ENCODE assay signal across 27 cellular contexts in the genomic region with DNA sequence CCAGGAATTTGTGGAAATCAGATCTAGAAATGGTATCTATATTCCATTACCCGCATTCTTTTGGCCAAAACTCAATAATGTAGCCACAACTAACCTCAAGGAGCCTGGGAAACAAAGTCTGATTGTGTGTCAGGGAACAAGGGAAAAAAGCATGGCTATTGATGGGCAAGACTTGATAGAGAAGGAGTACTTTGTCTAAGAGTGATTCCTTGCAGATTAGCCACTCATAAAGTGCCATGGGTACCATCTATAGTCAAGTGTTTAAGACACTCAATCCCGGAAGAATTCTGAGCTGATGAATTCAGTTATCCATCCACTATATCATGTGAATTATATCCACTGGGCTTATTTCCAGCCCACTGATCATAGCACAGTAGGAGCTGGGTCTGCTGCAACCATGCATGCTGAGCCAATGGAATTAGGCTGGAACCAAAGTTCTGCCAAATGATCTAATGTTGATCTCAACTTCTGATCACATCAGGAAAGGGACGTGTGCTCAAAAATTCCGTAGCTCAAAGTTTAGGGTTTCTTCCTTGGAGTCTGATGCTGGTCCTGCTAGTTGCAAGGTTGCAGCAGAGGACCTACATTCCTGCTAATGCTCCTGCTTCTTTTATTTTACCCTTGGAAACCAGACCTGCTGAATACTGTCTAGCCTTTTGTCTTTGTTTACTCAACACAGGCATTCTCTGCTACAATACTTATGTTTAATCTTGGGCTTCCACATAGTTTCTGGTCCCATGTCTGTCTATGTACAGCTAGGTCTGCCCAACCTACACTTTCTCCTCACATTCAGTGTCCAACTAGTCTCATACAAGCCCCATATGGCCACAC.
DNase-seq lines count a peak whose midpoint lies in the region; ATAC-seq, FAIRE-seq and TF ChIP-seq lines count a peak whose summit lies in the region.
"Had no signal": no experiment of that assay in that cellular context is flagged by ENCODE, and none has a peak within 500 bp of the region (broad histone marks: within the 10 kb centered on the region; RNA-seq: fewer than 3 reads in every experiment).

No MANE protein-coding gene starts in this region.

- no peaks in the 10 kb centered on the region for H3K36me3 Mint-ChIP-seq in activated T-cell treated with anti-CD3 and anti-CD28 coated beads, Interleukin-2, amount 50 U/mL, for 24 hours (ENCODE audit: low read depth)
- H3K36me3 Mint-ChIP-seq: CD14-positive monocyte; CD8-positive, alpha-beta memory T cell; IgD-negative memory B cell had no signal

- no peak overlapping the region for H4K8ac ChIP-seq in H1 (ENCODE audit: extremely low read depth, insufficient read depth, low read length)

- no peaks in the 10 kb centered on the region for H3K79me1 ChIP-seq in H1 (ENCODE audit: low read depth, low read length)

- FAIRE-seq in H1 (lab: Jason Lieb, UNC) (no peak), HepG2 (lab: Jason Lieb, UNC) (no peak)
- FAIRE-seq: GM12892, RCC 7860 had no signal

- peak; percentile 50 for ATAC-seq in HepG2

- H3K79me2 ChIP-seq in H1 (ENCODE audit: control insufficient read depth in 1 of 2, insufficient read depth in 2 of 2, low read length in 2 of 2) (no peaks in the 10 kb centered on the region), HepG2 (ENCODE audit: insufficient read depth, low read length) (no peaks in the 10 kb centered on the region)

- no peaks in the 10 kb centered on the region for H3K36me3 ChIP-seq in MG63
- no peaks in the 10 kb centered on the region for H3K36me3 ChIP-seq in H1 (ENCODE audit: control insufficient read depth in 2 of 4, insufficient read depth in 4 of 4, low read length in 3 of 4)
- H3K36me3 ChIP-seq in HepG2 (replicated peaks in 1 of 2; ENCODE audit: control insufficient read depth in 1 of 2, insufficient read depth in 2 of 2, low read length in 2 of 2), result no peaks in the 10 kb centered on the region

- H2BK20ac ChIP-seq in H1 (ENCODE audit: low read length), result no peak overlapping the region

- TF ChIP-seq CTCF in H1 (IDR thresholded peaks at IDR 0.05; ENCODE audit: control extremely low read depth in 1 of 3, insufficient read depth in 1 of 3, low read depth in 1 of 3, low read length in 3 of 3) (no peak), HepG2 (CRISPR knock-in tag; IDR thresholded peaks at IDR 0.05) (no peak)

- H3K27ac ChIP-seq in H1 (ENCODE audit: low read depth, low read length) (no peak overlapping the region), HepG2 (ENCODE audit: extremely low read length, insufficient read depth, low read length) (peak overlapping the region; percentile 81)
- H3K27ac ChIP-seq: GM23248 had no signal

- no peak overlapping the region for H2BK5ac ChIP-seq in H1 (ENCODE audit: low read depth, low read length)

- H2BK120ac ChIP-seq in H1 (replicated peaks; ENCODE audit: low read depth, low read length), result no peak overlapping the region

- peak overlapping the region; percentile 83; the same call in 1 of the 2 replicates for H2BK15ac ChIP-seq in H1 (ENCODE audit: low read length)

- H3K4me1 ChIP-seq in H1 (replicated peaks in 1 of 4; ENCODE audit: control insufficient read depth in 3 of 4, insufficient read depth in 4 of 4, low read length in 3 of 4), result peaks cover 0 to 2% (median 0%) of the 10 kb centered on the region in 4 experiments; a peak in 1 of 7 replicates
- peaks cover 56% of the 10 kb centered on the region for H3K4me1 ChIP-seq in HepG2 (ENCODE audit: insufficient read depth, low read length)

- TF ChIP-seq EP300 in H1 (IDR thresholded peaks at IDR 0.05; ENCODE audit: borderline replicate concordance in 1 of 2, low read depth in 2 of 2, low read length in 2 of 2) (no peak), HepG2 (IDR thresholded peaks at IDR 0.05; ENCODE audit: low read depth in 2 of 2, low read length in 2 of 2) (no peak), HepG2 (CRISPR knock-in tag; IDR thresholded peaks at IDR 0.05; ENCODE audit: borderline replicate concordance) (no peak)

- H3K27me3 ChIP-seq in MG63, result no peaks in the 10 kb centered on the region
- H3K27me3 ChIP-seq in H1 (replicated peaks in 1 of 4; ENCODE audit: control insufficient read depth in 3 of 4, extremely low read depth in 1 of 4, insufficient read depth in 3 of 4, low read length in 3 of 4), result no peaks in the 10 kb centered on the region
- no peaks in the 10 kb centered on the region for H3K27me3 ChIP-seq in HepG2 (ENCODE audit: control insufficient read depth in 1 of 2, insufficient read depth in 2 of 2, low read length in 2 of 2)

- H4K91ac ChIP-seq in H1 (replicated peaks; ENCODE audit: insufficient read length, low read length), result no peak overlapping the region

- H3K23ac ChIP-seq in H1 (ENCODE audit: insufficient read length), result no peak overlapping the region

- 89% methylated on average over 4 of the region's 4 CpGs; no CpG with 5 or more reads in 1 of the 2 experiments for WGBS in H1 (ENCODE audit: extremely low coverage in 1 of 2, insufficient coverage in 1 of 2, insufficient read length in 1 of 2, insufficient replicate concordance in 2 of 2, low coverage in 1 of 2, low lambda C conversion rate in 2 of 2, missing lambda C conversion rate in 1 of 2), 2 experiments
- WGBS in HepG2 (ENCODE audit: low lambda C conversion rate), result 94% methylated on average over 4 of the region's 4 CpGs

- in situ Hi-C loops in HepG2 (cut with HindIII; ENCODE audit: extremely low pct_ligation_motif_present, low pct_unique_long_range_greater_than_20kb), result no loop called here

- CTCF ChIA-PET in H1 (lab: Charles Lee; ENCODE audit: partially characterized antibody), result interaction anchor here (0.7 to 2.2 kb wide), 5 partner anchors 14 to 632 kb away, joined by 3 to 8 read pairs (median 4); no protein-coding TSS in a partner anchor
- CTCF ChIA-PET in HepG2 (lab: Yijun Ruan, JAX; ENCODE audit: low intra/inter-chr PET ratio, low total read pairs), result no interaction called here

- H3K9me3 ChIP-seq in MG63, result no peaks in the 10 kb centered on the region
- H3K9me3 ChIP-seq in H1 (ENCODE audit: insufficient read depth in 2 of 2, low read depth in 1 of 2, low read length in 1 of 2), result 0 out of 4 replicates have a peak, but pooled peaks cover 0 to 4% of the 10 kb centered on the region in 2 experiments
- peaks cover 7% of the 10 kb centered on the region; the same call in 1 of the 2 replicates for H3K9me3 ChIP-seq in HepG2 (ENCODE audit: low read length)
- H3K9me3 ChIP-seq: SK-N-SH had no signal

- TF ChIP-seq POLR2A in H1 (IDR thresholded peaks at IDR 0.05; ENCODE audit: control extremely low read depth in 1 of 2, low read depth in 2 of 2, low read length in 2 of 2) (no peak), HepG2 (IDR thresholded peaks at IDR 0.05; ENCODE audit: insufficient read depth in 1 of 2, low read depth in 2 of 2, low read length in 2 of 2) (no peak)

- H4K5ac ChIP-seq in H1 (ENCODE audit: insufficient read length, low read depth, low read length), result no peak overlapping the region

- no peak overlapping the region for H3K4ac ChIP-seq in H1 (replicated peaks; ENCODE audit: insufficient read length, low read depth, low read length)

- H3K18ac ChIP-seq in H1 (ENCODE audit: extremely low read depth, low read length), result no peak overlapping the region

- no peak overlapping the region for H3K56ac ChIP-seq in H1 (replicated peaks; ENCODE audit: insufficient read length, low read depth, low read length)

- H3K4me2 ChIP-seq in H1 (ENCODE audit: insufficient read depth in 1 of 2, low read depth in 2 of 2, low read length in 2 of 2), result no peak overlapping the region
- H3K4me2 ChIP-seq in HepG2 (ENCODE audit: low read depth, low read length), result no peak overlapping the region
- H3K4me2 ChIP-seq: SK-N-SH had no signal

- intact Hi-C loops in HepG2 (cut with micrococcal nuclease; ENCODE audit: unreplicated experiment), result no loop called here

- no peaks in the 10 kb centered on the region for H4K20me1 ChIP-seq in H1 (replicated peaks in 1 of 2; ENCODE audit: control insufficient read depth in 1 of 2, insufficient read depth in 2 of 2, low read length in 2 of 2)
- H4K20me1 ChIP-seq in HepG2 (ENCODE audit: insufficient read depth, low read length), result no peaks in the 10 kb centered on the region

- peak; percentile 59 for DNase-seq in MG63
- DNase-seq in H1 (ENCODE audit: low read depth in 1 of 2, low spot score in 2 of 2), result no peak
- peak; percentile 60 for DNase-seq in HepG2 (ENCODE audit: low spot score)
- no peak for DNase-seq in activated T-cell treated with anti-CD3 and anti-CD28 coated beads, Interleukin-2, amount 50 U/mL, for 24 hours
- no peak for DNase-seq in NCI-H1417 (lab: John Stamatoyannopoulos, UW)
- DNase-seq in activated naive CD4-positive, alpha-beta T cell treated with anti-CD3 and anti-CD28 coated beads, Interleukin-2, amount 50 U/mL, for 16 hours, result no peak
- DNase-seq in NCI-H345 treated with DMSO at 0.1 percent for 48 hours (lab: John Stamatoyannopoulos, UW; ENCODE audit: unreplicated experiment), result no peak
- DNase-seq: CD8-positive, alpha-beta memory T cell; DMS153; DND-41; GM23248; H9; NCI-H1092; NCI-H1436; NCI-H187; NCI-H2171 treated with DMSO at 0.1 percent for 48 hours; NCI-H345; NCI-H524; NCI-H748 treated with DMSO at 0.1 percent for 48 hours; SIG-M5; SK-N-SH; SW 1271 had no signal

- no peaks in the 10 kb centered on the region for H3K4me1 Mint-ChIP-seq in activated T-cell treated with anti-CD3 and anti-CD28 coated beads, Interleukin-2, amount 50 U/mL, for 24 hours (ENCODE audit: low read depth)
- H3K4me1 Mint-ChIP-seq: B cell; CD14-positive monocyte; CD8-positive, alpha-beta memory T cell; H9; IgD-negative memory B cell had no signal

- peaks cover 10% of the 10 kb centered on the region for H3K27me3 Mint-ChIP-seq in activated T-cell treated with anti-CD3 and anti-CD28 coated beads, Interleukin-2, amount 50 U/mL, for 24 hours
- H3K27me3 Mint-ChIP-seq: B cell; CD8-positive, alpha-beta memory T cell; IgD-negative memory B cell had no signal

- POLR2A ChIA-PET in H1 (lab: Charles Lee; ENCODE audit: partially characterized antibody), result no interaction called here
- POLR2A ChIA-PET in HepG2 (lab: Yijun Ruan, JAX), result interaction anchor here (0.8 to 0.9 kb wide), 2 partner anchors 10 to 20 kb away, joined by 3 to 5 read pairs; no protein-coding TSS in a partner anchor

- no peak overlapping the region for H2BK12ac ChIP-seq in H1 (ENCODE audit: low read depth, low read length)

- H3K4me3 Mint-ChIP-seq in activated T-cell treated with anti-CD3 and anti-CD28 coated beads, Interleukin-2, amount 50 U/mL, for 24 hours, result no peak overlapping the region
- H3K4me3 Mint-ChIP-seq: B cell; CD14-positive monocyte; CD8-positive, alpha-beta memory T cell; H9; IgD-negative memory B cell had no signal

- BruUV-seq in HepG2 (replicated peaks; lab: Mats Ljungman, UMichigan), result no TSS peak

- no peaks in the 10 kb centered on the region for H3K9me3 Mint-ChIP-seq in activated T-cell treated with anti-CD3 and anti-CD28 coated beads, Interleukin-2, amount 50 U/mL, for 24 hours
- H3K9me3 Mint-ChIP-seq: H9 had no signal

- no peak overlapping the region for H3K14ac ChIP-seq in H1 (ENCODE audit: insufficient read length)

- H3K9ac ChIP-seq in H1 (replicated peaks in 1 of 4; ENCODE audit: extremely low read depth in 1 of 4, low read depth in 3 of 4, low read length in 3 of 4), result no peak overlapping the region
- H3K9ac ChIP-seq in HepG2 (ENCODE audit: insufficient read depth, low read depth, low read length), result no peak overlapping the region
- H3K9ac ChIP-seq: GM23248, SK-N-SH had no signal

- no peak overlapping the region for H3K27ac Mint-ChIP-seq in activated T-cell treated with anti-CD3 and anti-CD28 coated beads, Interleukin-2, amount 50 U/mL, for 24 hours
- H3K27ac Mint-ChIP-seq: B cell, CD14-positive monocyte, H9, IgD-negative memory B cell had no signal

- H2AK5ac ChIP-seq in H1 (ENCODE audit: low read depth, low read length), result no peak overlapping the region

- no peak for TF ChIP-seq RAD21 in H1 (IDR thresholded peaks at IDR 0.05 in 1 of 2, conservative IDR thresholded peaks at IDR 0.05 in 1 of 2; ENCODE audit: low read depth in 2 of 2, low read length in 2 of 2)
- no peak for TF ChIP-seq RAD21 in HepG2 (CRISPR knock-in tag; IDR thresholded peaks at IDR 0.05)

- H3K23me2 ChIP-seq in H1 (ENCODE audit: low read depth, low read length), result no peaks in the 10 kb centered on the region

- no peak overlapping the region for H3K4me3 ChIP-seq in MG63
- no peak overlapping the region for H3K4me3 ChIP-seq in H1 (ENCODE audit: extremely low read depth in 1 of 4, insufficient read depth in 2 of 4, low read depth in 3 of 4, low read length in 4 of 4)
- no peak overlapping the region for H3K4me3 ChIP-seq in HepG2 (replicated peaks in 1 of 3; ENCODE audit: insufficient read depth in 1 of 3, low read depth in 2 of 3, low read length in 3 of 3)
- H3K4me3 ChIP-seq: GM23248 had no signal

- H2AFZ ChIP-seq in H1 (ENCODE audit: low read length), result no peak overlapping the region
- peak overlapping the region; percentile 30 for H2AFZ ChIP-seq in HepG2 (ENCODE audit: low read length)
- H2AFZ ChIP-seq: GM23248 had no signal

Comparison
In these comparisons a context has a peak if more than half of its experiments do, and no peak if none do; other contexts are left out.
1. DNase-seq: peak in MG63 (single experiment) and HepG2 (single experiment); none in H1 (0 of 2), activated T-cell treated with anti-CD3 and anti-CD28 coated beads, Interleukin-2, amount 50 U/mL, for 24 hours (single experiment), NCI-H1417 (0 of 3), activated naive CD4-positive, alpha-beta T cell treated with anti-CD3 and anti-CD28 coated beads, Interleukin-2, amount 50 U/mL, for 16 hours (single experiment) and NCI-H345 treated with DMSO at 0.1 percent for 48 hours (single experiment).